In genomic region chrX:86171366-86171765, GRCh38 we compare ENCODE assay signal across 8 cellular contexts. TPM values are rescaled to one million over a fixed set of nuclear protein-coding genes. Genes with fewer than 3 reads are reported as not detected.
DNase-seq lines count a peak whose midpoint lies in the region; ATAC-seq and TF ChIP-seq lines count a peak whose summit lies in the region.

No MANE protein-coding gene starts in this region.

- POLR2A ChIA-PET in activated CD4-positive, alpha-beta T cell treated with anti-CD3 and anti-CD28 coated beads for 36 hours (lab: Charles Lee): no interaction called here
- POLR2A ChIA-PET in activated CD4-positive, alpha-beta T cell treated with anti-CD3 and anti-CD28 coated beads, Interleukin-2, amount 10 ng/mL, durations not matched to agents 7 days and 5 days (lab: Charles Lee): no interaction called here

- WGBS in thyroid gland, 2 donors: 42% methylated on average over 3 of the region's 3 CpGs; no CpG with 5 or more reads in 1 of the 2 donors
- WGBS in tibial nerve, 2 donors: 36 to 40% methylated on average over 3 of the region's 3 CpGs

- no peaks in the 10 kb centered on the region for H3K36me3 ChIP-seq in thyroid gland
- no peaks in the 10 kb centered on the region for H3K36me3 ChIP-seq in Peyer's patch
- H3K36me3 ChIP-seq in tibial nerve: no peaks in the 10 kb centered on the region

- no peaks in the 10 kb centered on the region for H3K4me1 ChIP-seq in thyroid gland
- no peaks in the 10 kb centered on the region for H3K4me1 ChIP-seq in Peyer's patch
- no peaks in the 10 kb centered on the region for H3K4me1 ChIP-seq in tibial nerve

- H3K4me1 Mint-ChIP-seq in activated CD4-positive, alpha-beta T cell treated with anti-CD3 and anti-CD28 coated beads for 36 hours: no peaks in the 10 kb centered on the region
- no peaks in the 10 kb centered on the region for H3K4me1 Mint-ChIP-seq in activated CD4-positive, alpha-beta T cell treated with anti-CD3 and anti-CD28 coated beads, Interleukin-2, amount 10 ng/mL, durations not matched to agents 7 days and 5 days

- H3K4me3 ChIP-seq in HL-60 (replicated peaks; ENCODE audit: insufficient read depth, low read length) (no peak overlapping the region), choroid plexus epithelial cell (ENCODE audit: low read depth, low read length) (no peak overlapping the region), thyroid gland (replicated peaks in 1 of 3) (no peak overlapping the region), Peyer's patch (no peak overlapping the region), tibial nerve (no peak overlapping the region)

- intact Hi-C loops in activated CD4-positive, alpha-beta T cell treated with anti-CD3 and anti-CD28 coated beads for 36 hours (cut with DNase I, micrococcal nuclease): loop anchor here in 1 of 2 experiments (1.0 to 5.0 kb wide), 2 partner anchors 38 to 319 kb away; no protein-coding TSS in a partner anchor
- intact Hi-C loops in thyroid gland (cut with DNase I): no loop called here

- no peak overlapping the region for H3K27ac Mint-ChIP-seq in activated CD4-positive, alpha-beta T cell treated with anti-CD3 and anti-CD28 coated beads for 36 hours
- H3K27ac Mint-ChIP-seq in activated CD4-positive, alpha-beta T cell treated with anti-CD3 and anti-CD28 coated beads, Interleukin-2, amount 10 ng/mL, durations not matched to agents 7 days and 5 days: no peak overlapping the region

- H3K4me3 Mint-ChIP-seq in activated CD4-positive, alpha-beta T cell treated with anti-CD3 and anti-CD28 coated beads for 36 hours: no peak overlapping the region
- no peak overlapping the region for H3K4me3 Mint-ChIP-seq in activated CD4-positive, alpha-beta T cell treated with anti-CD3 and anti-CD28 coated beads, Interleukin-2, amount 10 ng/mL, durations not matched to agents 7 days and 5 days

- DNase-seq in activated CD4-positive, alpha-beta T cell treated with anti-CD3 and anti-CD28 coated beads for 36 hours: peak; percentile 5
- no peak for DNase-seq in activated CD4-positive, alpha-beta T cell treated with anti-CD3 and anti-CD28 coated beads, Interleukin-2, amount 10 ng/mL, durations not matched to agents 7 days and 5 days
- DNase-seq in HL-60 (ENCODE audit: low read depth in 1 of 2, low spot score in 1 of 2) (peak in 1 of 2 experiments; percentile 11), choroid plexus epithelial cell (ENCODE audit: low read depth) (peak; percentile 78), thyroid gland (peak; percentile 12 to 16), Peyer's patch (no peak), tibial nerve (ENCODE audit: low spot score in 2 of 2) (no peak)

- ATAC-seq in activated CD4-positive, alpha-beta T cell treated with anti-CD3 and anti-CD28 coated beads for 36 hours: no peak
- no peak for ATAC-seq in GM18520 (IDR thresholded peaks at IDR 0.05; ENCODE audit: unreplicated experiment)

- CTCF ChIA-PET in activated CD4-positive, alpha-beta T cell treated with anti-CD3 and anti-CD28 coated beads for 36 hours (lab: Charles Lee): no interaction called here
- CTCF ChIA-PET in activated CD4-positive, alpha-beta T cell treated with anti-CD3 and anti-CD28 coated beads, Interleukin-2, amount 10 ng/mL, durations not matched to agents 7 days and 5 days (lab: Charles Lee): no interaction called here

- peak; percentile 6 for TF ChIP-seq CTCF in HL-60 (IDR thresholded peaks at IDR 0.05; ENCODE audit: insufficient read depth, low read length)
- peak; percentile 66 for TF ChIP-seq CTCF in choroid plexus epithelial cell (conservative IDR thresholded peaks at IDR 0.05; ENCODE audit: low read depth, low read length)
- peak in 2 of 6 experiments; percentile 22 to 29 for TF ChIP-seq CTCF in thyroid gland (IDR thresholded peaks at IDR 0.05)
- no peak for TF ChIP-seq CTCF in Peyer's patch (IDR thresholded peaks at IDR 0.05)
- peak in 1 of 5 experiments; percentile 20 for TF ChIP-seq CTCF in tibial nerve (IDR thresholded peaks at IDR 0.05)

- H3K9me3 ChIP-seq in thyroid gland (no peaks in the 10 kb centered on the region), Peyer's patch (no peaks in the 10 kb centered on the region), tibial nerve (no peaks in the 10 kb centered on the region)

- H3K9me3 Mint-ChIP-seq in activated CD4-positive, alpha-beta T cell treated with anti-CD3 and anti-CD28 coated beads for 36 hours (ENCODE audit: low read depth): no peaks in the 10 kb centered on the region
- no peaks in the 10 kb centered on the region for H3K9me3 Mint-ChIP-seq in activated CD4-positive, alpha-beta T cell treated with anti-CD3 and anti-CD28 coated beads, Interleukin-2, amount 10 ng/mL, durations not matched to agents 7 days and 5 days

- peaks cover 4% of the 10 kb centered on the region for H3K27me3 Mint-ChIP-seq in activated CD4-positive, alpha-beta T cell treated with anti-CD3 and anti-CD28 coated beads for 36 hours
- peaks cover 4% of the 10 kb centered on the region for H3K27me3 Mint-ChIP-seq in activated CD4-positive, alpha-beta T cell treated with anti-CD3 and anti-CD28 coated beads, Interleukin-2, amount 10 ng/mL, durations not matched to agents 7 days and 5 days

- no peaks in the 10 kb centered on the region for H3K36me3 Mint-ChIP-seq in activated CD4-positive, alpha-beta T cell treated with anti-CD3 and anti-CD28 coated beads for 36 hours (ENCODE audit: low read depth)
- no peaks in the 10 kb centered on the region for H3K36me3 Mint-ChIP-seq in activated CD4-positive, alpha-beta T cell treated with anti-CD3 and anti-CD28 coated beads, Interleukin-2, amount 10 ng/mL, durations not matched to agents 7 days and 5 days (ENCODE audit: low read depth)

- H3K27me3 ChIP-seq in HL-60 (ENCODE audit: insufficient read depth, poor library complexity, severe bottlenecking) (no peaks in the 10 kb centered on the region), thyroid gland (no peaks in the 10 kb centered on the region), Peyer's patch (no peaks in the 10 kb centered on the region), tibial nerve (peaks cover 0 to 5% of the 10 kb centered on the region in 2 donors)

- TF ChIP-seq POLR2A in thyroid gland (IDR thresholded peaks at IDR 0.05) (no peak), Peyer's patch (IDR thresholded peaks at IDR 0.05) (no peak), tibial nerve (IDR thresholded peaks at IDR 0.05) (no peak)

- no peak overlapping the region for H3K27ac ChIP-seq in HL-60 (replicated peaks)
- H3K27ac ChIP-seq in thyroid gland: no peak overlapping the region
- H3K27ac ChIP-seq in Peyer's patch: no peak overlapping the region
- H3K27ac ChIP-seq in tibial nerve: no peak overlapping the region

- no peak for TF ChIP-seq EP300 in tibial nerve (IDR thresholded peaks at IDR 0.05)

RNA-seq across cellular contexts. Expression of gene DACH2, which starts 23.1 kb away (rescaled TPM):
- total RNA-seq in activated CD4-positive, alpha-beta T cell treated with anti-CD3 and anti-CD28 coated beads for 36 hours: not detected
- not detected for total RNA-seq in activated CD4-positive, alpha-beta T cell treated with anti-CD3 and anti-CD28 coated beads, Interleukin-2, amount 10 ng/mL, durations not matched to agents 7 days and 5 days
- total RNA-seq in thyroid gland (under 1 TPM in 3 of 4 donors, not detected in 1; 0.13 to 0.54 (median 0.33) TPM), Peyer's patch (1 to 10 TPM in 1 of 4 donors, not detected in 3; 5.0 TPM), tibial nerve (under 1 TPM in 3 of 4 donors, not detected in 1; 0.21 to 0.90 (median 0.44) TPM)

Comparison
In these comparisons a context has a peak if more than half of its experiments do, and no peak if none do; other contexts are left out.
1. DNase-seq: peak in activated CD4-positive, alpha-beta T cell treated with anti-CD3 and anti-CD28 coated beads for 36 hours (single experiment), choroid plexus epithelial cell (single experiment) and thyroid gland (2 of 2); none in activated CD4-positive, alpha-beta T cell treated with anti-CD3 and anti-CD28 coated beads, Interleukin-2, amount 10 ng/mL, durations not matched to agents 7 days and 5 days (single experiment), Peyer's patch (0 of 3) and tibial nerve (0 of 2).
2. CTCF ChIP-seq: peak in HL-60 (single experiment) and choroid plexus epithelial cell (single experiment); none in Peyer's patch (0 of 6).